ENCODE assay signal across 2 cellular contexts in genomic region chr11:95904009-95904650, GRCh38.
TF ChIP-seq lines count a peak whose summit lies in the region.

No MANE protein-coding gene starts in this region.

TF ChIP-seq in HEK293T, 16 proteins besides CTCF, POLR2A, EP300 and RAD21 (continued from another document):
- TF ChIP-seq ELF4 (IDR thresholded peaks at IDR 0.05) (no peak), L3MBTL2 (conservative IDR thresholded peaks at IDR 0.05) (peak; percentile 28; the same call in 1 of the 2 replicates), FOXK2 (IDR thresholded peaks at IDR 0.05) (no peak), BHLHE40 (IDR thresholded peaks at IDR 0.05; ENCODE audit: borderline replicate concordance) (no peak)
TF ChIP-seq in HEK293T: peak in this region for 2.

TF ChIP-seq in WTC11, 78 proteins besides CTCF, POLR2A, EP300 and RAD21 (continued from another document):
- TF ChIP-seq, protein P1, sequence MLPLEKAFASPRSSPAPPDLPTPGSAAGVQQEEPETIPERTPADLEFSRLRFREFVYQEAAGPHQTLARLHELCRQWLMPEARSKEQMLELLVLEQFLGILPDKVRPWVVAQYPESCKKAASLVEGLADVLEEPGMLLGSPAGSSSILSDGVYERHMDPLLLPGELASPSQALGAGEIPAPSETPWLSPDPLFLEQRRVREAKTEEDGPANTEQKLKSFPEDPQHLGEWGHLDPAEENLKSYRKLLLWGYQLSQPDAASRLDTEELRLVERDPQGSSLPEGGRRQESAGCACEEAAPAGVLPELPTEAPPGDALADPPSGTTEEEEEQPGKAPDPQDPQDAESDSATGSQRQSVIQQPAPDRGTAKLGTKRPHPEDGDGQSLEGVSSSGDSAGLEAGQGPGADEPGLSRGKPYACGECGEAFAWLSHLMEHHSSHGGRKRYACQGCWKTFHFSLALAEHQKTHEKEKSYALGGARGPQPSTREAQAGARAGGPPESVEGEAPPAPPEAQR (CRISPR knock-in tag; IDR thresholded peaks at IDR 0.05) = peak; percentile 83; the same call in 1 of the 2 replicates
- TF ChIP-seq OVOL2 (CRISPR knock-in tag; IDR thresholded peaks at IDR 0.05; ENCODE audit: borderline replicate concordance) (no peak), HMGA2 (CRISPR knock-in tag; IDR thresholded peaks at IDR 0.05) (no peak), CBFB (CRISPR knock-in tag; IDR thresholded peaks at IDR 0.05; ENCODE audit: low read depth) (no peak), MXD4 (CRISPR knock-in tag; IDR thresholded peaks at IDR 0.05; ENCODE audit: borderline replicate concordance) (peak; percentile 79; the same call in 1 of the 2 replicates), ELF4 (CRISPR knock-in tag; IDR thresholded peaks at IDR 0.05; ENCODE audit: low read depth) (no peak), ZNF423 (CRISPR knock-in tag; IDR thresholded peaks at IDR 0.05) (peak; percentile 49; the same call in 1 of the 2 replicates), GABPB1 (CRISPR knock-in tag; IDR thresholded peaks at IDR 0.05) (no peak), RELA (CRISPR knock-in tag; IDR thresholded peaks at IDR 0.05; ENCODE audit: borderline replicate concordance) (no peak), ESRRA (CRISPR knock-in tag; IDR thresholded peaks at IDR 0.05; ENCODE audit: borderline replicate concordance) (no peak), RORB (CRISPR knock-in tag; IDR thresholded peaks at IDR 0.05) (no peak)
- TF ChIP-seq, protein P2, sequence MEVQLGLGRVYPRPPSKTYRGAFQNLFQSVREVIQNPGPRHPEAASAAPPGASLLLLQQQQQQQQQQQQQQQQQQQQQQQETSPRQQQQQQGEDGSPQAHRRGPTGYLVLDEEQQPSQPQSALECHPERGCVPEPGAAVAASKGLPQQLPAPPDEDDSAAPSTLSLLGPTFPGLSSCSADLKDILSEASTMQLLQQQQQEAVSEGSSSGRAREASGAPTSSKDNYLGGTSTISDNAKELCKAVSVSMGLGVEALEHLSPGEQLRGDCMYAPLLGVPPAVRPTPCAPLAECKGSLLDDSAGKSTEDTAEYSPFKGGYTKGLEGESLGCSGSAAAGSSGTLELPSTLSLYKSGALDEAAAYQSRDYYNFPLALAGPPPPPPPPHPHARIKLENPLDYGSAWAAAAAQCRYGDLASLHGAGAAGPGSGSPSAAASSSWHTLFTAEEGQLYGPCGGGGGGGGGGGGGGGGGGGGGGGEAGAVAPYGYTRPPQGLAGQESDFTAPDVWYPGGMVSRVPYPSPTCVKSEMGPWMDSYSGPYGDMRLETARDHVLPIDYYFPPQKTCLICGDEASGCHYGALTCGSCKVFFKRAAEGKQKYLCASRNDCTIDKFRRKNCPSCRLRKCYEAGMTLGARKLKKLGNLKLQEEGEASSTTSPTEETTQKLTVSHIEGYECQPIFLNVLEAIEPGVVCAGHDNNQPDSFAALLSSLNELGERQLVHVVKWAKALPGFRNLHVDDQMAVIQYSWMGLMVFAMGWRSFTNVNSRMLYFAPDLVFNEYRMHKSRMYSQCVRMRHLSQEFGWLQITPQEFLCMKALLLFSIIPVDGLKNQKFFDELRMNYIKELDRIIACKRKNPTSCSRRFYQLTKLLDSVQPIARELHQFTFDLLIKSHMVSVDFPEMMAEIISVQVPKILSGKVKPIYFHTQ (CRISPR knock-in tag; IDR thresholded peaks at IDR 0.05) = no peak
